In genomic region chr2:75608684-75609333, GRCh38 we compare ENCODE assay signal across 8 cellular contexts. TPM values are rescaled to one million over a fixed set of nuclear protein-coding genes. Genes with fewer than 3 reads are reported as not detected.
DNase-seq lines count a peak whose midpoint lies in the region; ATAC-seq and TF ChIP-seq lines count a peak whose summit lies in the region.

No MANE protein-coding gene starts in this region.

- 15% methylated on average over 25 of the region's 25 CpGs for WGBS in liver

- peak; percentile 100 for TF ChIP-seq CTCF in GM12873 (IDR thresholded peaks at IDR 0.05; ENCODE audit: insufficient read depth, low read depth, low read length, missing control alignments)
- TF ChIP-seq CTCF in liver (IDR thresholded peaks at IDR 0.05; ENCODE audit: low read depth, low read length, missing input control) = peak; percentile 88

- peaks cover 0 to 11% (median 4%) of the 10 kb centered on the region in 4 donors for H3K4me1 ChIP-seq in liver (ENCODE audit: control insufficient read depth in 4 of 4, insufficient read depth in 4 of 4, low read length in 3 of 4)

- H3K9me3 ChIP-seq in liver (ENCODE audit: control insufficient read depth in 4 of 4, low read length in 3 of 4) = no peaks in the 10 kb centered on the region

- H3K27me3 ChIP-seq in liver (ENCODE audit: control insufficient read depth in 4 of 4, insufficient read depth in 4 of 4, low read length in 3 of 4) = no peaks in the 10 kb centered on the region

- DNase-seq in 8988T (peak; percentile 46), NCI-H1694 (lab: John Stamatoyannopoulos, UW) (peak; percentile 19), dedifferentiated amniotic fluid mesenchymal stem cell (ENCODE audit: extremely low spot score) (peak; percentile 34)
- DNase-seq in activated CD4-positive, alpha-beta T cell treated with anti-CD3 and anti-CD28 coated beads for 1 hour = peak; percentile 25
- peak in 2 of 3 donors; percentile 5 to 32 for DNase-seq in stimulated activated CD4-positive, alpha-beta T cell treated with anti-CD3 and anti-CD28 coated beads, TNF-alpha, amount 100 ng/mL, for 1 hour (ENCODE audit: low read depth in 3 of 3, low spot score in 1 of 3)

- ATAC-seq in HG02763 (IDR thresholded peaks at IDR 0.05; ENCODE audit: unreplicated experiment) = peak; percentile 77

- no peak overlapping the region for H3K27ac ChIP-seq in liver (ENCODE audit: low read depth in 1 of 2, low read length in 2 of 2)

- no peak overlapping the region for H3K9ac ChIP-seq in liver (ENCODE audit: low read depth in 1 of 2, low read length in 2 of 2)

- H3K4me3 ChIP-seq in liver (ENCODE audit: low read depth in 1 of 3, low read length in 3 of 3) = peak overlapping the region in 1 of 3 donors; percentile 28

- H3K36me3 ChIP-seq in liver (ENCODE audit: control insufficient read depth in 4 of 4, insufficient read depth in 3 of 4, low read depth in 1 of 4, low read length in 3 of 4) = no peaks in the 10 kb centered on the region

- TF ChIP-seq RAD21 in liver (IDR thresholded peaks at IDR 0.05) = peak; percentile 93 to 96

TF ChIP-seq in liver, 16 proteins besides CTCF, POLR2A, EP300 and RAD21:
- no peak for TF ChIP-seq GABPA (IDR thresholded peaks at IDR 0.05 in 1 of 2, conservative IDR thresholded peaks at IDR 0.05 in 1 of 2)
- TF ChIP-seq HNF4A (conservative IDR thresholded peaks at IDR 0.05) = no peak
- TF ChIP-seq TAF1 (conservative IDR thresholded peaks at IDR 0.05) = no peak
- TF ChIP-seq REST (IDR thresholded peaks at IDR 0.05) = no peak
- no peak for TF ChIP-seq ZBTB33 (IDR thresholded peaks at IDR 0.05)
- no peak for TF ChIP-seq SP1 (IDR thresholded peaks at IDR 0.05)
- no peak for TF ChIP-seq ATF3 (IDR thresholded peaks at IDR 0.05)
- no peak for TF ChIP-seq EGR1 (IDR thresholded peaks at IDR 0.05; ENCODE audit: low read depth in 2 of 2)
- no peak for TF ChIP-seq HNF4G (IDR thresholded peaks at IDR 0.05)
- TF ChIP-seq FOXA2 (IDR thresholded peaks at IDR 0.05) = no peak
- no peak for TF ChIP-seq FOXA1 (IDR thresholded peaks at IDR 0.05)
- TF ChIP-seq YY1 (IDR thresholded peaks at IDR 0.05) = no peak
- no peak for TF ChIP-seq RXRA (IDR thresholded peaks at IDR 0.05)
- no peak for TF ChIP-seq JUND (IDR thresholded peaks at IDR 0.05)
- no peak for TF ChIP-seq NR2F2 (IDR thresholded peaks at IDR 0.05)
- TF ChIP-seq, protein P1, sequence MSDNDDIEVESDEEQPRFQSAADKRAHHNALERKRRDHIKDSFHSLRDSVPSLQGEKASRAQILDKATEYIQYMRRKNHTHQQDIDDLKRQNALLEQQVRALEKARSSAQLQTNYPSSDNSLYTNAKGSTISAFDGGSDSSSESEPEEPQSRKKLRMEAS (IDR thresholded peaks at IDR 0.05) = no peak

RNA-seq across cellular contexts. Expression of gene MRPL19, which starts 37.8 kb away (rescaled TPM):
- 10 to 100 TPM; 34.8 to 35.6 TPM for total RNA-seq in liver
- polyA plus RNA-seq in liver = 10 to 100 TPM; 49.5 to 58.5 TPM

RNA-seq across cellular contexts. Expression of gene EVA1A, which starts 48.1 kb away (rescaled TPM):
- 100 to 1,000 TPM in 1 of 2 donors, 10 to 100 TPM in 1; 45.7 to 206 TPM for total RNA-seq in liver
- polyA plus RNA-seq in liver = 100 to 1,000 TPM in 1 of 2 donors, 10 to 100 TPM in 1; 93.2 to 107 TPM
